Comparison of ENCODE assay signal across 17 cellular contexts in genomic region chr9:27387722-27388121, GRCh38.
"Had no signal": no experiment of that assay in that cellular context is flagged by ENCODE, and none has a peak within 500 bp of the region (broad histone marks: within the 10 kb centered on the region; RNA-seq: fewer than 3 reads in every experiment).

No MANE protein-coding gene starts in this region.

- DNase-seq: activated B cell treated with CpG ODN at 0.5 μM for 24 hours; activated CD4-positive, alpha-beta T cell treated with anti-CD3 and anti-CD28 coated beads for 4 hours; activated CD8-positive, alpha-beta T cell treated with anti-CD3 and anti-CD28 coated beads for 36 hours; activated naive CD4-positive, alpha-beta T cell treated with Interleukin-2 at 50 U/mL for 16 hours; activated naive CD8-positive, alpha-beta T cell treated with anti-CD3 and anti-CD28 coated beads, Interleukin-2, amount 10 ng/mL, durations not matched to agents 7 days and 5 days; activated T-cell treated with anti-CD3 and anti-CD28 coated beads, Interleukin-2, amount 50 U/mL, for 24 hours; amygdala; foreskin melanocyte; glutamatergic neuron; hypothalamus; islet precursor cell; occipital lobe; posterior cingulate gyrus; retina; transverse colon had no signal

- H3K27ac ChIP-seq: suprapubic skin, transverse colon, vagina had no signal

- H3K27me3 ChIP-seq: suprapubic skin, transverse colon, vagina had no signal

- H3K9me3 ChIP-seq: suprapubic skin, transverse colon, vagina had no signal

- H3K4me3 ChIP-seq: suprapubic skin, transverse colon, vagina had no signal

- ATAC-seq: activated CD8-positive, alpha-beta T cell treated with anti-CD3 and anti-CD28 coated beads for 36 hours had no signal

- H3K36me3 ChIP-seq: suprapubic skin, transverse colon, vagina had no signal
